Comparison of ENCODE assay signal across 39 cellular contexts in the genomic region with DNA sequence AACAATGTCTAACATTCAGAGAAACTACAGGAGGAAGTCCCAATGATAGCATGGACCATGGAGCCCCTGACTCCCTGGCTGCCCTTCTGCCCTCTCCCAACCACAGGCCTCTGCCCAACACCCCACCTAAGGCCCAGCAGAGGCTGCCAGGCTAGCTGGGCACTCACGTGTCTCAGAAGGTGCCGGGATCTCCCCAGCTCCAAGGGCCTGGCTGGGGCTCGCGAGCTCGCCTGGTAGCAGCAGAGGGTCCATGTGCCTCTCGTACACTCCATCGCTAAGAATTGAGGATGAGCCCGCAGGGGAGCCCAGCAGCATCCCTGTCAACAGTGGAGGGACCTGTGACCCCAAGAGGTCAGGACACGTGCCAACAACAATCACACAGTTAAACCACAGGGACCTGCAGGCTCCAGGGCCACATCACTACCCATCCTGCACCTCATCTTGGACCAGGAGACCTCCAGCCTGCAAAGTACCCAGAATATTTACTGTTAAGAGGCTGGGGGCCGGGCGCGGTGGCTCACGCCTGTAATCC. TPM values are rescaled to one million over a fixed set of nuclear protein-coding genes. Genes with fewer than 3 reads are reported as not detected.
"Had no signal": no experiment of that assay in that cellular context is flagged by ENCODE, and none has a peak within 500 bp of the region (broad histone marks: within the 10 kb centered on the region; RNA-seq: fewer than 3 reads in every experiment).

No MANE protein-coding gene starts in this region.

- H3K27ac Mint-ChIP-seq: activated CD4-positive, alpha-beta memory T cell treated with anti-CD3 and anti-CD28 coated beads for 36 hours; activated CD4-positive, alpha-beta T cell treated with anti-CD3 and anti-CD28 coated beads for 36 hours; activated CD4-positive, alpha-beta T cell treated with anti-CD3 and anti-CD28 coated beads, Interleukin-2, amount 10 ng/mL, durations not matched to agents 24 days and 14 days; activated CD8-positive, alpha-beta memory T cell treated with anti-CD3 and anti-CD28 coated beads, Interleukin-2, amount 10 ng/mL, durations not matched to agents 7 days and 5 days; activated CD8-positive, alpha-beta T cell treated with anti-CD3 and anti-CD28 coated beads, Interleukin-2, amount 10 ng/mL, durations not matched to agents 7 days and 5 days; activated naive CD4-positive, alpha-beta T cell treated with anti-CD3 and anti-CD28 coated beads for 36 hours; activated naive CD4-positive, alpha-beta T cell treated with anti-CD3 and anti-CD28 coated beads, Interleukin-2, amount 50 U/mL, for 24 hours; activated naive CD8-positive, alpha-beta T cell treated with anti-CD3 and anti-CD28 coated beads for 36 hours; activated naive CD8-positive, alpha-beta T cell treated with anti-CD3 and anti-CD28 coated beads, Interleukin-2, amount 50 U/mL, for 24 hours; activated T-helper 1 cell treated with anti-CD3 and anti-CD28 coated beads, Interleukin-12 subunit alpha, Interleukin-12 subunit beta, Interleukin-2, Interleukin-4 antibody, amounts not matched to agents 30 ng/mL and 10 ng/mL and 1 ng/mL, durations not matched to agents 14 hours and 24 hours and 36 hours; activated T-helper 2 cell treated with anti-CD3 and anti-CD28 coated beads, Interferon-gamma antibody, Interleukin-2, Interleukin-4, amounts not matched to agents 10 μg/mL and 5 μg/mL and 100 μg/mL, durations not matched to agents 14 hours and 24 hours and 36 hours; dendritic cell treated with granulocyte-macrophage colony-stimulating factor and Interleukin-4, amounts not matched to agents 40 ng/mL and 50 ng/mL, for 4 days; endodermal cell; T-helper 17 cell; T-helper 2 cell treated with Interferon-gamma antibody and Interleukin-4, amounts not matched to agents 5 μg/mL and 100 μg/mL, for 36 hours had no signal

- H3K27me3 ChIP-seq: adrenal gland, body of pancreas, dorsolateral prefrontal cortex, esophagus muscularis mucosa, foreskin keratinocyte, gastrocnemius medialis, heart left ventricle had no signal

- DNase-seq: activated CD4-positive, alpha-beta memory T cell treated with anti-CD3 and anti-CD28 coated beads for 36 hours; activated CD4-positive, alpha-beta T cell treated with anti-CD3 and anti-CD28 coated beads for 36 hours; activated CD4-positive, alpha-beta T cell treated with anti-CD3 and anti-CD28 coated beads, Interleukin-2, amount 10 ng/mL, durations not matched to agents 24 days and 14 days; activated CD4-positive, CD25-positive, alpha-beta regulatory T cell; activated CD4-positive, CD25-positive, alpha-beta regulatory T cell treated with anti-CD3 and anti-CD28 coated beads, Interleukin-2, amount 50 U/mL, for 72 hours; activated CD8-positive, alpha-beta memory T cell treated with anti-CD3 and anti-CD28 coated beads, Interleukin-2, amount 10 ng/mL, durations not matched to agents 7 days and 5 days; activated CD8-positive, alpha-beta memory T cell treated with anti-CD3 and anti-CD28 coated beads, Interleukin-2, amount 50 U/mL, for 4 hours; activated CD8-positive, alpha-beta T cell treated with anti-CD3 and anti-CD28 coated beads, Interleukin-2, amount 10 ng/mL, durations not matched to agents 7 days and 5 days; activated effector memory CD4-positive, alpha-beta T cell treated with anti-CD3 and anti-CD28 coated beads, Interleukin-2, amount 50 U/mL, for 16 hours; activated naive CD4-positive, alpha-beta T cell treated with anti-CD3 and anti-CD28 coated beads for 36 hours; activated naive CD8-positive, alpha-beta T cell treated with anti-CD3 and anti-CD28 coated beads for 36 hours; activated naive CD8-positive, alpha-beta T cell treated with anti-CD3 and anti-CD28 coated beads, Interleukin-2, amount 50 U/mL, for 24 hours; activated T-cell treated with anti-CD3 and anti-CD28 coated beads, Interleukin-2, amount 50 U/mL, for 1 hour; activated T-cell treated with anti-CD3 and anti-CD28 coated beads, Interleukin-2, amount 50 U/mL, for 48 hours; adrenal gland; amygdala; body of pancreas; central memory CD4-positive, alpha-beta T cell; cerebellar nuclear complex; dorsolateral prefrontal cortex; effector memory CD4-positive, alpha-beta T cell; endodermal cell; erythroblast; foreskin keratinocyte; gastrocnemius medialis; glutamatergic neuron; heart left ventricle; T-helper 1 cell; T-helper 17 cell; T1000 had no signal

- H3K4me1 Mint-ChIP-seq: activated CD4-positive, alpha-beta T cell treated with anti-CD3 and anti-CD28 coated beads for 36 hours; activated CD4-positive, alpha-beta T cell treated with anti-CD3 and anti-CD28 coated beads, Interleukin-2, amount 10 ng/mL, durations not matched to agents 24 days and 14 days; activated CD8-positive, alpha-beta memory T cell treated with anti-CD3 and anti-CD28 coated beads, Interleukin-2, amount 10 ng/mL, durations not matched to agents 7 days and 5 days; activated naive CD8-positive, alpha-beta T cell treated with anti-CD3 and anti-CD28 coated beads, Interleukin-2, amount 50 U/mL, for 24 hours; endodermal cell; T-helper 17 cell had no signal

- H3K27me3 Mint-ChIP-seq: activated CD4-positive, alpha-beta memory T cell treated with anti-CD3 and anti-CD28 coated beads for 36 hours; activated CD4-positive, alpha-beta T cell treated with anti-CD3 and anti-CD28 coated beads for 36 hours; activated CD4-positive, alpha-beta T cell treated with anti-CD3 and anti-CD28 coated beads, Interleukin-2, amount 10 ng/mL, durations not matched to agents 24 days and 14 days; activated CD8-positive, alpha-beta memory T cell treated with anti-CD3 and anti-CD28 coated beads, Interleukin-2, amount 10 ng/mL, durations not matched to agents 7 days and 5 days; activated naive CD4-positive, alpha-beta T cell treated with anti-CD3 and anti-CD28 coated beads, Interleukin-2, amount 50 U/mL, for 24 hours; activated naive CD8-positive, alpha-beta T cell treated with anti-CD3 and anti-CD28 coated beads for 36 hours; activated naive CD8-positive, alpha-beta T cell treated with anti-CD3 and anti-CD28 coated beads, Interleukin-2, amount 50 U/mL, for 24 hours; dendritic cell treated with granulocyte-macrophage colony-stimulating factor and Interleukin-4, amounts not matched to agents 40 ng/mL and 50 ng/mL, for 4 days; T-helper 17 cell had no signal

- H3K9me3 Mint-ChIP-seq: activated naive CD4-positive, alpha-beta T cell treated with anti-CD3 and anti-CD28 coated beads, Interleukin-2, amount 50 U/mL, for 24 hours had no signal

- H3K4me1 ChIP-seq: adrenal gland, body of pancreas, esophagus muscularis mucosa, foreskin keratinocyte, gastrocnemius medialis, heart left ventricle had no signal

- H3K4me3 Mint-ChIP-seq: activated CD4-positive, alpha-beta memory T cell treated with anti-CD3 and anti-CD28 coated beads for 36 hours; activated CD4-positive, alpha-beta T cell treated with anti-CD3 and anti-CD28 coated beads for 36 hours; activated CD4-positive, alpha-beta T cell treated with anti-CD3 and anti-CD28 coated beads, Interleukin-2, amount 10 ng/mL, durations not matched to agents 24 days and 14 days; activated CD8-positive, alpha-beta memory T cell treated with anti-CD3 and anti-CD28 coated beads, Interleukin-2, amount 10 ng/mL, durations not matched to agents 7 days and 5 days; activated CD8-positive, alpha-beta T cell treated with anti-CD3 and anti-CD28 coated beads, Interleukin-2, amount 10 ng/mL, durations not matched to agents 7 days and 5 days; activated naive CD4-positive, alpha-beta T cell treated with anti-CD3 and anti-CD28 coated beads for 36 hours; activated naive CD4-positive, alpha-beta T cell treated with anti-CD3 and anti-CD28 coated beads, Interleukin-2, amount 50 U/mL, for 24 hours; activated naive CD8-positive, alpha-beta T cell treated with anti-CD3 and anti-CD28 coated beads for 36 hours; activated naive CD8-positive, alpha-beta T cell treated with anti-CD3 and anti-CD28 coated beads, Interleukin-2, amount 50 U/mL, for 24 hours; activated T-helper 1 cell treated with anti-CD3 and anti-CD28 coated beads, Interleukin-12 subunit alpha, Interleukin-12 subunit beta, Interleukin-2, Interleukin-4 antibody, amounts not matched to agents 30 ng/mL and 10 ng/mL and 1 ng/mL, durations not matched to agents 14 hours and 24 hours and 36 hours; dendritic cell treated with granulocyte-macrophage colony-stimulating factor and Interleukin-4, amounts not matched to agents 40 ng/mL and 50 ng/mL, for 4 days; endodermal cell; T-helper 17 cell; T-helper 2 cell treated with Interferon-gamma antibody and Interleukin-4, amounts not matched to agents 5 μg/mL and 100 μg/mL, for 36 hours had no signal

- H3K4me3 ChIP-seq: adrenal gland, body of pancreas, coronary artery, dorsolateral prefrontal cortex, esophagus muscularis mucosa, gastrocnemius medialis, heart left ventricle had no signal

- H3K27ac ChIP-seq: adrenal gland, body of pancreas, coronary artery, dorsolateral prefrontal cortex, esophagus muscularis mucosa, foreskin keratinocyte, gastrocnemius medialis, heart left ventricle had no signal

RNA-seq across cellular contexts. Expression of a gene that starts 29.5 kb away (rescaled TPM):
- total RNA-seq: activated CD4-positive, alpha-beta T cell treated with anti-CD3 and anti-CD28 coated beads, Interleukin-2, amount 10 ng/mL, durations not matched to agents 24 days and 14 days; activated T-helper 2 cell treated with anti-CD3 and anti-CD28 coated beads, Interferon-gamma antibody, Interleukin-2, Interleukin-4, amounts not matched to agents 10 μg/mL and 5 μg/mL and 100 μg/mL, durations not matched to agents 14 hours and 24 hours and 36 hours had no signal

RNA-seq across cellular contexts. Expression of a gene that starts 54.8 kb away (rescaled TPM):
- total RNA-seq: activated CD4-positive, alpha-beta memory T cell treated with anti-CD3 and anti-CD28 coated beads for 36 hours; activated CD4-positive, alpha-beta T cell treated with anti-CD3 and anti-CD28 coated beads for 36 hours; activated CD4-positive, alpha-beta T cell treated with anti-CD3 and anti-CD28 coated beads, Interleukin-2, amount 10 ng/mL, durations not matched to agents 24 days and 14 days; activated CD8-positive, alpha-beta memory T cell treated with anti-CD3 and anti-CD28 coated beads for 36 hours; activated CD8-positive, alpha-beta memory T cell treated with anti-CD3 and anti-CD28 coated beads, Interleukin-2, amount 10 ng/mL, durations not matched to agents 7 days and 5 days; activated CD8-positive, alpha-beta T cell treated with anti-CD3 and anti-CD28 coated beads, Interleukin-2, amount 10 ng/mL, durations not matched to agents 7 days and 5 days; activated naive CD4-positive, alpha-beta T cell treated with anti-CD3 and anti-CD28 coated beads for 36 hours; activated naive CD8-positive, alpha-beta T cell treated with anti-CD3 and anti-CD28 coated beads for 36 hours; activated T-helper 1 cell treated with anti-CD3 and anti-CD28 coated beads, Interleukin-12 subunit alpha, Interleukin-12 subunit beta, Interleukin-2, Interleukin-4 antibody, amounts not matched to agents 30 ng/mL and 10 ng/mL and 1 ng/mL, durations not matched to agents 14 hours and 24 hours and 36 hours; activated T-helper 2 cell treated with anti-CD3 and anti-CD28 coated beads, Interferon-gamma antibody, Interleukin-2, Interleukin-4, amounts not matched to agents 10 μg/mL and 5 μg/mL and 100 μg/mL, durations not matched to agents 14 hours and 24 hours and 36 hours; aorta; body of pancreas; esophagus muscularis mucosa; foreskin keratinocyte; gastrocnemius medialis; heart left ventricle; T-helper 17 cell had no signal
